8 cellular contexts compared by ENCODE assay signal in genomic region chr7:23470290-23471089, GRCh38. TPM values are rescaled to one million over a fixed set of nuclear protein-coding genes. Genes with fewer than 3 reads are reported as not detected.
DNase-seq lines count a peak whose midpoint lies in the region; ATAC-seq and TF ChIP-seq lines count a peak whose summit lies in the region.

IGF2BP3 (minus strand) TSS chr7:23470491; CDS start chr7:23470110, 381 bp downstream.

- peaks cover 5% of the 10 kb centered on the region for H3K79me1 ChIP-seq in mesendoderm (ENCODE audit: low read length)

- no peak within 1 kb of the TSS for H4K8ac ChIP-seq in mesendoderm (ENCODE audit: low read depth, low read length)

- WGBS in mesendoderm (ENCODE audit: extremely low coverage, insufficient coverage, low lambda C conversion rate) = no CpG with 5 or more reads among the region's 33 CpGs

- H3K56ac ChIP-seq in mesendoderm (ENCODE audit: low read length) = peak within 1 kb of the TSS; percentile 97

- H3K4me1 ChIP-seq in mesendoderm (ENCODE audit: control insufficient read depth, low read depth, low read length) = peaks cover 5% of the 10 kb centered on the region
- peaks cover 42% of the 10 kb centered on the region for H3K4me1 ChIP-seq in upper lobe of right lung

- H3K36me3 Mint-ChIP-seq in central memory CD8-positive, alpha-beta T cell (ENCODE audit: insufficient read depth) = peaks cover 28% of the 10 kb centered on the region

- no peak within 1 kb of the TSS for H2BK15ac ChIP-seq in mesendoderm (replicated peaks; ENCODE audit: low read depth)

- peak within 1 kb of the TSS; percentile 100 for H3K18ac ChIP-seq in mesendoderm (ENCODE audit: low read length)

- no peak for TF ChIP-seq CTCF in 22Rv1 (IDR thresholded peaks at IDR 0.05)
- no peak for TF ChIP-seq CTCF in GM10266 (IDR thresholded peaks at IDR 0.05; ENCODE audit: control insufficient read depth, insufficient read depth, low read depth, missing control alignments)
- 0 out of 2 replicates have a peak, but pooled peaks have one; percentile 3 for TF ChIP-seq CTCF in LNCaP clone FGC (IDR thresholded peaks at IDR 0.05; ENCODE audit: control insufficient read depth, extremely low read depth, insufficient read depth)
- no peak for TF ChIP-seq CTCF in upper lobe of right lung (IDR thresholded peaks at IDR 0.05)

- peaks cover 19% of the 10 kb centered on the region for H3K4me1 Mint-ChIP-seq in central memory CD8-positive, alpha-beta T cell

- peak within 1 kb of the TSS; percentile 96 for H3K4ac ChIP-seq in mesendoderm (ENCODE audit: low read depth, low read length)

- H3K4me3 ChIP-seq in LNCaP clone FGC (ENCODE audit: low read depth, low read length) (peak within 1 kb of the TSS; percentile 58), mesendoderm (ENCODE audit: low read length) (peak within 1 kb of the TSS; percentile 82), upper lobe of right lung (peak within 1 kb of the TSS; percentile 33)

- no peaks in the 10 kb centered on the region for H3K27me3 ChIP-seq in mesendoderm (ENCODE audit: insufficient read depth, low read length, poor library complexity)
- peaks cover 99% of the 10 kb centered on the region for H3K27me3 ChIP-seq in upper lobe of right lung

- DNase-seq in GM10266 (ENCODE audit: extremely low spot score) (peak; percentile 87), LNCaP clone FGC (ENCODE audit: low read depth) (peak; percentile 66), SHP77 (lab: John Stamatoyannopoulos, UW) (peak; percentile 96 to 98), mesendoderm (peak; percentile 99), upper lobe of right lung (no peak)
- no peak for DNase-seq in central memory CD8-positive, alpha-beta T cell (ENCODE audit: low spot score in 2 of 2)

- intact Hi-C loops in upper lobe of right lung (cut with DNase I) = no loop called here

- no peaks in the 10 kb centered on the region for H3K9me3 ChIP-seq in upper lobe of right lung

- no peaks in the 10 kb centered on the region for H3K9me3 Mint-ChIP-seq in central memory CD8-positive, alpha-beta T cell

- peak within 1 kb of the TSS; percentile 85 for H3K4me2 ChIP-seq in mesendoderm (ENCODE audit: low read length)

- peak within 1 kb of the TSS; percentile 96 for H2BK120ac ChIP-seq in mesendoderm (ENCODE audit: low read depth, low read length)

- peak within 1 kb of the TSS; percentile 74 for H3K4me3 Mint-ChIP-seq in central memory CD8-positive, alpha-beta T cell

- peak within 1 kb of the TSS; percentile 97 for H3K23ac ChIP-seq in mesendoderm (ENCODE audit: low read length)

- peak within 1 kb of the TSS; percentile 97 for H3K9ac ChIP-seq in mesendoderm (ENCODE audit: low read length)

- H3K79me2 ChIP-seq in mesendoderm (ENCODE audit: control insufficient read depth, insufficient read depth, low read length) = peaks cover 44% of the 10 kb centered on the region

- H3K27ac ChIP-seq in 22Rv1 (peak within 1 kb of the TSS; percentile 99), mesendoderm (ENCODE audit: low read depth, low read length) (peak within 1 kb of the TSS; percentile 96), upper lobe of right lung (no peak within 1 kb of the TSS)

- H3K36me3 ChIP-seq in mesendoderm (ENCODE audit: control insufficient read depth, insufficient read depth, low read length) (no peaks in the 10 kb centered on the region), upper lobe of right lung (no peaks in the 10 kb centered on the region)

- peaks cover 84% of the 10 kb centered on the region for H3K27me3 Mint-ChIP-seq in central memory CD8-positive, alpha-beta T cell

- H3K27ac Mint-ChIP-seq in central memory CD8-positive, alpha-beta T cell (ENCODE audit: low read depth) = peak within 1 kb of the TSS; percentile 69

- H4K5ac ChIP-seq in mesendoderm (ENCODE audit: low read length) = no peak within 1 kb of the TSS

- no peak for ATAC-seq in central memory CD8-positive, alpha-beta T cell (replicated peaks; ENCODE audit: extremely low read depth, poor library complexity, severe bottlenecking)
- ATAC-seq in upper lobe of right lung (no peak), HG03469 (IDR thresholded peaks at IDR 0.05; ENCODE audit: unreplicated experiment) (no peak)

- no peak within 1 kb of the TSS for H2AK5ac ChIP-seq in mesendoderm (ENCODE audit: low read length)

- peak within 1 kb of the TSS; percentile 64 for H2BK5ac ChIP-seq in mesendoderm (ENCODE audit: low read length)

RNA-seq across cellular contexts. Expression of gene IGF2BP3, which starts in this region (rescaled TPM):
- 53.9 TPM for polyA plus RNA-seq in mesendoderm (2013, experiment 1 of 2)
- 54.3 TPM for polyA plus RNA-seq in mesendoderm (2013, experiment 2 of 2)
- total RNA-seq in upper lobe of right lung = 3.3 TPM

Comparison
In these comparisons a context has a peak if more than half of its experiments do, and no peak if none do; other contexts are left out.
1. DNase-seq: peak in GM10266 (single experiment), LNCaP clone FGC (single experiment), SHP77 (2 of 2) and mesendoderm (single experiment); none in central memory CD8-positive, alpha-beta T cell (0 of 2) and upper lobe of right lung (single experiment).
2. Peak in every context shown above with its lines, with median percentiles within 50 percentile points of each other: H3K4me3 ChIP-seq.